ENCODE assay signal across 1 cellular context in the genomic region with DNA sequence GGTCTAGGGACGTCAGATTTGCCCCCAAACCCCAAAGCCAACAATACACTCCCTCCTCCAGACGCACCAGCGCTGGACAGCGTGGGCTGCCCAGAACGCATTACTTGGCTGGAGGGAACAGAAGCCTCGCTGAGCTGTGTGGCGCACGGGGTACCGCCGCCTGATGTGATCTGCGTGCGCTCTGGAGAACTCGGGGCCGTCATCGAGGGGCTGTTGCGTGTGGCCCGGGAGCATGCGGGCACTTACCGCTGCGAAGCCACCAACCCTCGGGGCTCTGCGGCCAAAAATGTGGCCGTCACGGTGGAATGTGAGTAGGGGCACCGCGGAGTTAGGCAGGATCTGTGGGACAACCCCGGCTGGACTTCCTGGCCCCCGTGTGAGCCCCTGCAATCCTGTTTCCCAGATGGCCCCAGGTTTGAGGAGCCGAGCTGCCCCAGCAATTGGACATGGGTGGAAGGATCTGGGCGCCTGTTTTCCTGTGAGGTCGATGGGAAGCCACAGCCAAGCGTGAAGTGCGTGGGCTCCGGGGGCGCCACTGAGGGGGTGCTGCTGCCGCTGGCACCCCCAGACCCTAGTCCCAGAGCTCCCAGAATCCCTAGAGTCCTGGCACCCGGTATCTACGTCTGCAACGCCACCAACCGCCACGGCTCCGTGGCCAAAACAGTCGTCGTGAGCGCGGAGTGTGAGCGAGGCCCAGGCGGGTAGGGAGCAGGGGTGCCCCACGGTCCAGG.
TF ChIP-seq lines count a peak whose summit lies in the region.

No MANE protein-coding gene starts in this region.

TF ChIP-seq in H1, 55 proteins besides CTCF, POLR2A, EP300 and RAD21:
- TF ChIP-seq ASH2L (IDR thresholded peaks at IDR 0.05; ENCODE audit: low read length) (no peak), CBX5 (IDR thresholded peaks at IDR 0.05; ENCODE audit: low read depth, low read length) (no peak), EZH2 (IDR thresholded peaks at IDR 0.05; ENCODE audit: low read depth, low read length, severe bottlenecking) (peak; percentile 5)
